ENCODE assay signal across 8 cellular contexts in the genomic region with DNA sequence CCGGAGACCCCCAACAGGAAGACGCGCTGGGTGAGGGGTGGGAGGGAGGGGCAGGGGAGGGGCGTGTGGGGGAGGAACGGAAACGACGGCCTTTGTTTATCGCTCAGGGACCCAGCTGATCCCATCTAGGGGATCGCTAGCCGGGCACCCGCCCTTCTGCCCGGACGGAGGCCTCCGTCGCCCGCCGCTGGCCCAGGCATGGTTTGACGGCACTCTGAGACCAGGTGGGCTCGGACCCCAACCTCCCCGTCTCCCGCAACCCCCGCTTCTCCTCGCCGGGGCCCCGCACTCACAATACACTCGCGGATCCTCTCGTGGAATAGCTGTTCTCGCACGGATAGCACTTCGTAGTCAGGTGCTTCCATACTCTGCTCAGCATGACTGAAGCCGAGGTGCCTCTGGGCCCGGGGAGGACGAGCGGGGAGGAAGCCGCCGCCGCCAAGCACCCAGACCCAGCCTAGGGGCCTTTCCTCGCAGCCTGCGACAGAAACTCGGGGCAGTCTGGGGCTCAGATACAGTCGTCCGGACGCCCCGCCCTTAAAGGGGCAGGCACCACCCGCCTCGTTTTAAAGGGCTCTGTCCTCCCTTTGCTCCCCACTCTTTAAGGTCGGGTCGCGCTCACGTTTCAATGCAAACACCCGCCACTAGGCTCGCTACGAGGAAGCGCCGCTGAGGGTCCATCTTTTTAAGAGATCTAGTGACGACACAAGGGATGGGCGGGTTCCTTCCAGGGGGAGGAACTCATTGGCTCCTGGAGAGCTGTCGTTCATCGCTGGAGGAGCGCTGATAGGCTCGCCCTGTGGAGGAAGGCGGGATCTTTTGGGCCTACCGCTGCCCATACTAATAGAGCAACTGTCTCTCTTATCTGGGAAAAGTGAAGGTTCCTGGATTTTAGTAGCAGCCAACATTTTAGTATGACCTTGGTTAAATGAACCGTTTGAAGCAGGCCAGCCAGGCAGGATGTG. TPM values are rescaled to one million over a fixed set of nuclear protein-coding genes. Genes with fewer than 3 reads are reported as not detected.
DNase-seq lines count a peak whose midpoint lies in the region; ATAC-seq and TF ChIP-seq lines count a peak whose summit lies in the region.

A gene with protein sequence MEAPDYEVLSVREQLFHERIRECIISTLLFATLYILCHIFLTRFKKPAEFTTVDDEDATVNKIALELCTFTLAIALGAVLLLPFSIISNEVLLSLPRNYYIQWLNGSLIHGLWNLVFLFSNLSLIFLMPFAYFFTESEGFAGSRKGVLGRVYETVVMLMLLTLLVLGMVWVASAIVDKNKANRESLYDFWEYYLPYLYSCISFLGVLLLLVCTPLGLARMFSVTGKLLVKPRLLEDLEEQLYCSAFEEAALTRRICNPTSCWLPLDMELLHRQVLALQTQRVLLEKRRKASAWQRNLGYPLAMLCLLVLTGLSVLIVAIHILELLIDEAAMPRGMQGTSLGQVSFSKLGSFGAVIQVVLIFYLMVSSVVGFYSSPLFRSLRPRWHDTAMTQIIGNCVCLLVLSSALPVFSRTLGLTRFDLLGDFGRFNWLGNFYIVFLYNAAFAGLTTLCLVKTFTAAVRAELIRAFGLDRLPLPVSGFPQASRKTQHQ (minus strand): TSS at position 657 of the 965 bp plus-strand sequence. CDS start 292 bp downstream, at position 365.

- H3K4me3 ChIP-seq in left ventricle myocardium inferior (peak within 1 kb of the TSS; percentile 100), prostate gland (peak within 1 kb of the TSS; percentile 88), urinary bladder (ENCODE audit: low read depth, low read length) (peak within 1 kb of the TSS; percentile 82)

- DNase-seq in NCI-H187 (lab: John Stamatoyannopoulos, UW) (peak; percentile 98), T-helper 2 cell (peak; percentile 85 to 99 (median 95)), left ventricle myocardium inferior (peak; percentile 95), prostate gland (ENCODE audit: low spot score) (peak; percentile 97)

- TF ChIP-seq CTCF in left ventricle myocardium inferior (IDR thresholded peaks at IDR 0.05; ENCODE audit: borderline replicate concordance) (peak; percentile 68), prostate gland (IDR thresholded peaks at IDR 0.05) (peak in 3 of 4 experiments; percentile 34 to 86 (median 84))

- peak; percentile 97 for TF ChIP-seq POLR2A in prostate gland (IDR thresholded peaks at IDR 0.05)

- peaks cover 58% of the 10 kb centered on the region for H3K4me1 ChIP-seq in left ventricle myocardium inferior
- no peaks in the 10 kb centered on the region for H3K4me1 ChIP-seq in prostate gland (replicated peaks)
- peaks cover 3% of the 10 kb centered on the region for H3K4me1 ChIP-seq in urinary bladder (ENCODE audit: insufficient read depth)

- H3K36me3 ChIP-seq in left ventricle myocardium inferior (peaks cover 11% of the 10 kb centered on the region), prostate gland (peaks cover 0 to 3% of the 10 kb centered on the region in 2 donors), urinary bladder (ENCODE audit: insufficient read depth) (peaks cover 3% of the 10 kb centered on the region)

- H3K27me3 ChIP-seq in left ventricle myocardium inferior (ENCODE audit: low read depth) (no peaks in the 10 kb centered on the region), prostate gland (replicated peaks; ENCODE audit: insufficient read depth) (no peaks in the 10 kb centered on the region)

- H3K9me3 ChIP-seq in left ventricle myocardium inferior (replicated peaks), result no peaks in the 10 kb centered on the region
- H3K9me3 ChIP-seq in prostate gland, result no peaks in the 10 kb centered on the region

- intact Hi-C loops in left ventricle myocardium inferior (cut with micrococcal nuclease), result no loop called here
- intact Hi-C loops in prostate gland (cut with DNase I), result no loop called here

- H3K27ac ChIP-seq in angular gyrus (ENCODE audit: low read depth, low read length) (peak within 1 kb of the TSS; percentile 80), left ventricle myocardium inferior (replicated peaks) (peak within 1 kb of the TSS; percentile 100), prostate gland (peak within 1 kb of the TSS; percentile 95 to 96), urinary bladder (ENCODE audit: low read depth) (peak within 1 kb of the TSS; percentile 85)

- under 1% methylated on average over 65 of the region's 65 CpGs for whole genome bisulfite sequencing in prostate gland
- whole genome bisulfite sequencing in urinary bladder, result under 1% methylated on average over 65 of the region's 65 CpGs

- ATAC-seq in GM18498 (IDR thresholded peaks at IDR 0.05; ENCODE audit: unreplicated experiment), result peak; percentile 98
- ATAC-seq in HG02938 (IDR thresholded peaks at IDR 0.05; ENCODE audit: unreplicated experiment), result peak; percentile 96

RNA-seq across cellular contexts. Expression of the gene that starts here (rescaled TPM):
- total RNA-seq in left ventricle myocardium inferior, result 27.5 TPM
- total RNA-seq in prostate gland, result 100 to 1,000 TPM in 1 of 2 donors, 10 to 100 TPM in 1; 25.2 to 143 TPM
- 52.4 TPM for total RNA-seq in urinary bladder
- 53.9 TPM for polyA plus RNA-seq in urinary bladder

Comparison
In these comparisons a context has a peak if more than half of its experiments do, and no peak if none do; other contexts are left out.
1. Peak in every context shown above with its lines: DNase-seq, ATAC-seq, H3K4me3 ChIP-seq and H3K27ac ChIP-seq.